ENCODE assay signal across 8 cellular contexts in the genomic region with DNA sequence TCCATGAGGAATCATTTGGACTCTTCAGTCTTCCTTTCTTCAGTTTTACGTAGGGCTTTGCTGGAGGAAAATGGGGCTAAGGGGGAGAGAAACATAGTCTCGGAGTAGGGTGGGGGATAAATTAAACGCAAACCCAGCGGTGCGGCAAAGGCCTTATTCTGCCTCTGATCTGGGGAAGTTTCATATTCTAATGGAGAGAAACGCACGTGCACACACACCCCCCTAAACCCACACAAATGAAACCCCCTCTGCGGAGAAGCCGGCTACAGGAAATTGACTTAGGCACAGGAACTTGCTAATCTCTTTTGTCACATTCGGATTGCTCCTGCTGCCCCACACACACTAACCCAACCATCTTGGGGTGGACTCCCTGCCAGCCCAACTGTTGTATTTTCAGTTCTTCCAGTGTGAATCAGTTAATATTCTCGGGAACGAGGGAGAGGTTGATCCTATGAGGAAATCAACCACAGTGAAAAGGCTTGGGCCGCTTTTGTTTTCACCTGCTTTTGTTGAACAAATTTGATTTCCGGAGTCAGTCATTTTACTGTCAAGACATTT. TPM values are rescaled to one million over a fixed set of nuclear protein-coding genes. Genes with fewer than 3 reads are reported as not detected.
A peak's percentile ranks its signal among the peaks of the same experiment; 100 is the strongest.
DNase-seq lines count a peak whose midpoint lies in the region; ATAC-seq and TF ChIP-seq lines count a peak whose summit lies in the region.

A gene with protein sequence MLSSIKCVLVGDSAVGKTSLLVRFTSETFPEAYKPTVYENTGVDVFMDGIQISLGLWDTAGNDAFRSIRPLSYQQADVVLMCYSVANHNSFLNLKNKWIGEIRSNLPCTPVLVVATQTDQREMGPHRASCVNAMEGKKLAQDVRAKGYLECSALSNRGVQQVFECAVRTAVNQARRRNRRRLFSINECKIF (plus strand): TSS at position 308 of the 558 bp plus-strand sequence. CDS start 46,356 bp downstream, outside the sequence.

- DNase-seq in SIG-M5 treated with dmso at 0.1 percent for 504 hours (lab: John Stamatoyannopoulos, UW; ENCODE audit: unreplicated experiment) (peak; percentile 52), retina (peak; percentile 24), Calu3 (no peak), NCI-H345 (lab: John Stamatoyannopoulos, UW) (no peak), nucleus accumbens (lab: John Stamatoyannopoulos, UW) (no peak), NCI-H1048 (lab: John Stamatoyannopoulos, UW) (no peak)
- peak; percentile 75 for DNase-seq in activated naive CD4-positive, alpha-beta T cell treated with anti-CD3 and anti-CD28 coated beads, Interleukin-2, amount 50 U/mL, for 16 hours

- H3K4me3 Mint-ChIP-seq in Calu3 (ENCODE audit: low read depth, unreplicated experiment), result no peak within 1 kb of the TSS

- H3K9me3 Mint-ChIP-seq in Calu3 (ENCODE audit: low read depth, unreplicated experiment), result no peaks in the 10 kb centered on the region

- ATAC-seq in GM18867 (IDR thresholded peaks at IDR 0.05; ENCODE audit: unreplicated experiment), result peak; percentile 17

- no peak for TF ChIP-seq CTCF in Calu3 (IDR thresholded peaks at IDR 0.05; ENCODE audit: unreplicated experiment)

- no peaks in the 10 kb centered on the region for H3K27me3 Mint-ChIP-seq in Calu3 (ENCODE audit: unreplicated experiment)

- H3K4me1 Mint-ChIP-seq in Calu3 (ENCODE audit: low read depth, unreplicated experiment), result peaks cover 2% of the 10 kb centered on the region

- CTCF ChIA-PET in Calu3 (lab: Charles Lee), result interaction anchor here (0.6 kb wide), 1 partner anchor 530 kb away, joined by 5 read pairs; no protein-coding TSS in a partner anchor

- no TSS peak for BruUV-seq in Calu3 (replicated peaks; lab: Mats Ljungman, UMichigan)

- H3K36me3 Mint-ChIP-seq in Calu3 (ENCODE audit: insufficient read depth, unreplicated experiment), result no peaks in the 10 kb centered on the region

- no peak within 1 kb of the TSS for H3K27ac Mint-ChIP-seq in Calu3 (ENCODE audit: unreplicated experiment)

- intact Hi-C loops in Calu3 (cut with micrococcal nuclease; ENCODE audit: unreplicated experiment), result no loop called here

RNA-seq across cellular contexts. Expression of the gene that starts here (rescaled TPM):
- total RNA-seq in Calu3 (2022), result not detected in 2 replicates

Comparison
In these comparisons a context has a peak if more than half of its experiments do, and no peak if none do; other contexts are left out.
1. DNase-seq: peak in SIG-M5 treated with dmso at 0.1 percent for 504 hours (single experiment), activated naive CD4-positive, alpha-beta T cell treated with anti-CD3 and anti-CD28 coated beads, Interleukin-2, amount 50 U/mL, for 16 hours (single experiment) and retina (single experiment); none in Calu3 (single experiment), NCI-H345 (single experiment), nucleus accumbens (0 of 56) and NCI-H1048 (single experiment).